In the genomic region with DNA sequence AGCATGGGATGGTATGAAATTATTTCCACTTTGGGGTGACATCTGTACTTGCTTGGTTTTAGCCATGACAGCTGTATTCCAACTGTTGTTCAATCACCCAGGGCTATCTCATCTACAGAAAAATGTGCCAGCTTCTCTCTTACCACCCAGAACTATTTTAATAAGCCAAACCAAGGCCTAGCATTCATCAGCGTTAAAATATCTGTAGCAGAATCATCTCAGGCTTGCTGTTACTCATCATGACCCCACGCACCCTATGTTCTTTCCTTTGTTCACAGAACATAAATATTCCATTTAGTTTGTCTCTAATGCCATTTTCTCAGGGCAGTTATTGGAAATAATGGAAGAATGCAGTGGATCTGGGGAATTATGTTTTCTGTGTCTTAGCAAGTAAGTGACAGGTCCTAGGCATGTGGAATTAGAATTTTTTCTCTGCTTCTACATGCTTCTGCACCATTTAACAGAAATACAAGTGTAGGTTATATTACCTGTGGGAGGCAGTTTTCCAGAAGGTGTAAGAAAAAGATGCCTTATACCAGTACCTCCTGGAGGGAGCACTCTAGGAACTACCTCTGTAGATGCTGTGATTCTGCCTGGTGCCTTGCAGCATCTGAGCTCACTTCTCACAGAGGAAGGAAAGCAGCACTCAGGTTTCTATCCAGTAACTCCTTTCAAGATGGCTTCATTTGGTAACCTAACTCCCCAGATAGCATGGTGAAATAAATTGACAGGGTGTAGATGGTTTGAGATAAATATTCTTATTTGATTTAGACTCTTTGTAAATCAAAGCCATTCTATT, we compare ENCODE assay signal across 13 cellular contexts. TPM values are rescaled to one million over a fixed set of nuclear protein-coding genes. Genes with fewer than 3 reads are reported as not detected.
DNase-seq lines count a peak whose midpoint lies in the region; ATAC-seq and TF ChIP-seq lines count a peak whose summit lies in the region.
"Had no signal": no experiment of that assay in that cellular context is flagged by ENCODE, and none has a peak within 500 bp of the region (broad histone marks: within the 10 kb centered on the region; RNA-seq: fewer than 3 reads in every experiment).

No MANE protein-coding gene starts in this region.

- no peak; the same call in 1 of the 2 replicates for ATAC-seq in HCT116
- no peak for ATAC-seq in HG02981 (IDR thresholded peaks at IDR 0.05; ENCODE audit: unreplicated experiment)

- H3K4me3 ChIP-seq in HCT116 (replicated peaks in 1 of 2; ENCODE audit: low read depth in 1 of 2, low read length in 2 of 2) (no peak overlapping the region), foreskin fibroblast (ENCODE audit: low read depth in 1 of 2, low read length in 2 of 2) (no peak overlapping the region), skeletal muscle cell (ENCODE audit: low read depth, low read length) (no peak overlapping the region)
- H3K4me3 ChIP-seq: skin epidermis, thyroid gland had no signal

- peak overlapping the region; percentile 2; the same call in 1 of the 2 replicates for H3K4me2 ChIP-seq in HCT116 (ENCODE audit: low read length)

- CTCF ChIA-PET in HCT116 (lab: Charles Lee): no interaction called here
- CTCF ChIA-PET in activated CD4-positive, alpha-beta memory T cell treated with anti-CD3 and anti-CD28 coated beads, Interleukin-2, amount 10 ng/mL, durations not matched to agents 7 days and 5 days (lab: Charles Lee): interaction anchor here (1.3 kb wide), 1 partner anchor 49 kb away, joined by 3 read pairs; no protein-coding TSS in a partner anchor

- no peaks in the 10 kb centered on the region for H3K9me3 Mint-ChIP-seq in activated CD4-positive, alpha-beta memory T cell treated with anti-CD3 and anti-CD28 coated beads, Interleukin-2, amount 10 ng/mL, durations not matched to agents 7 days and 5 days

- no peaks in the 10 kb centered on the region for H4K20me1 ChIP-seq in HCT116 (ENCODE audit: insufficient read depth)

- H3K9me2 ChIP-seq in HCT116 (ENCODE audit: insufficient read depth): no peaks in the 10 kb centered on the region

- H3K79me2 ChIP-seq in HCT116 (ENCODE audit: insufficient read depth, low read length): no peaks in the 10 kb centered on the region

- POLR2A ChIA-PET in HCT116 (lab: Charles Lee): no interaction called here
- POLR2A ChIA-PET in activated CD4-positive, alpha-beta memory T cell treated with anti-CD3 and anti-CD28 coated beads, Interleukin-2, amount 10 ng/mL, durations not matched to agents 7 days and 5 days (lab: Charles Lee): interaction anchor here (1.0 kb wide), 1 partner anchor 91 kb away, joined by 3 read pairs; a partner anchor contains a TSS

- H3K4me1 ChIP-seq in HCT116 (ENCODE audit: control insufficient read depth in 1 of 2, insufficient read depth in 2 of 2, low read length in 2 of 2): peaks cover 11 to 25% of the 10 kb centered on the region in 2 experiments
- H3K4me1 ChIP-seq: thyroid gland had no signal

- H3K36me3 ChIP-seq in HCT116 (ENCODE audit: control insufficient read depth in 1 of 2, insufficient read depth in 2 of 2, low read length in 2 of 2): no peaks in the 10 kb centered on the region
- H3K36me3 ChIP-seq: thyroid gland had no signal

- RAD21 ChIA-PET in HCT116 (lab: Charles Lee; ENCODE audit: low non-redundant PET in 1 of 2, low total read pairs in 2 of 2, uncharacterized antibody in 2 of 2, unreplicated experiment in 2 of 2): no interaction called here

- no peak overlapping the region for H3K4me3 Mint-ChIP-seq in activated CD4-positive, alpha-beta memory T cell treated with anti-CD3 and anti-CD28 coated beads, Interleukin-2, amount 10 ng/mL, durations not matched to agents 7 days and 5 days

- intact Hi-C loops in HCT116 (cut with micrococcal nuclease): no loop called here

- H3K27ac Mint-ChIP-seq in activated CD4-positive, alpha-beta memory T cell treated with anti-CD3 and anti-CD28 coated beads, Interleukin-2, amount 10 ng/mL, durations not matched to agents 7 days and 5 days: no peak overlapping the region

- H3K9me3 ChIP-seq in HCT116 (ENCODE audit: control insufficient read depth in 1 of 2, insufficient read depth in 1 of 2, low read depth in 1 of 2, low read length in 2 of 2): no peaks in the 10 kb centered on the region
- H3K9me3 ChIP-seq: thyroid gland had no signal

- DNase-seq in HCT116 (ENCODE audit: low read depth, low spot score): no peak
- DNase-seq in astrocyte of the hippocampus (ENCODE audit: low read depth, low spot score): peak; percentile 66
- peak; percentile 90 to 92 for DNase-seq in foreskin fibroblast
- DNase-seq in skeletal muscle cell (ENCODE audit: low read depth): peak; percentile 85
- DNase-seq in NCI-H1417 treated with DMSO at 0.1 percent for 48 hours (lab: John Stamatoyannopoulos, UW): no peak
- DNase-seq in activated CD4-positive, alpha-beta memory T cell treated with anti-CD3 and anti-CD28 coated beads, Interleukin-2, amount 10 ng/mL, durations not matched to agents 7 days and 5 days: no peak
- no peak for DNase-seq in NCI-H2081 treated with DMSO at 0.1 percent for 48 hours (lab: John Stamatoyannopoulos, UW)
- DNase-seq: activated CD8-positive, alpha-beta memory T cell treated with anti-CD3 and anti-CD28 coated beads, Interleukin-2, amount 50 U/mL, for 48 hours; NCI-H1417; thyroid gland had no signal

- no peaks in the 10 kb centered on the region for H3K4me1 Mint-ChIP-seq in activated CD4-positive, alpha-beta memory T cell treated with anti-CD3 and anti-CD28 coated beads, Interleukin-2, amount 10 ng/mL, durations not matched to agents 7 days and 5 days

- no peak for TF ChIP-seq RAD21 in HCT116 (IDR thresholded peaks at IDR 0.05; ENCODE audit: low read depth)

- no peak for TF ChIP-seq POLR2A in HCT116 (IDR thresholded peaks at IDR 0.05; ENCODE audit: borderline replicate concordance, extremely low read depth, insufficient read depth, insufficient read length)

- no peak overlapping the region for H3K27ac ChIP-seq in HCT116 (ENCODE audit: low read depth, low read length)
- H3K27ac ChIP-seq: thyroid gland, VCaP had no signal

- H3K27me3 Mint-ChIP-seq in activated CD4-positive, alpha-beta memory T cell treated with anti-CD3 and anti-CD28 coated beads, Interleukin-2, amount 10 ng/mL, durations not matched to agents 7 days and 5 days: peaks cover 12% of the 10 kb centered on the region

- H3K36me3 Mint-ChIP-seq in activated CD4-positive, alpha-beta memory T cell treated with anti-CD3 and anti-CD28 coated beads, Interleukin-2, amount 10 ng/mL, durations not matched to agents 7 days and 5 days (ENCODE audit: low read depth): no peaks in the 10 kb centered on the region

- H2AFZ ChIP-seq in HCT116 (ENCODE audit: low read depth, low read length, poor library complexity, severe bottlenecking): peak overlapping the region; percentile 24

- H3K27me3 ChIP-seq in HCT116 (ENCODE audit: insufficient read depth, low read length): no peaks in the 10 kb centered on the region
- H3K27me3 ChIP-seq: thyroid gland had no signal

- no peak overlapping the region for H3K9ac ChIP-seq in HCT116 (ENCODE audit: low read length)

- BruUV-seq in HCT116 (replicated peaks; lab: Mats Ljungman, UMichigan): no TSS peak

- TF ChIP-seq CTCF in HCT116 (IDR thresholded peaks at IDR 0.05 in 2 of 3, conservative IDR thresholded peaks at IDR 0.05 in 1 of 3; ENCODE audit: borderline replicate concordance in 1 of 3, insufficient read depth in 1 of 3, low read depth in 2 of 3, low read length in 2 of 3) (no peak), foreskin fibroblast (IDR thresholded peaks at IDR 0.05; ENCODE audit: low read depth, low read length) (no peak)

TF ChIP-seq in HCT116, 20 proteins besides CTCF, POLR2A, EP300 and RAD21:
- TF ChIP-seq CBX3 (IDR thresholded peaks at IDR 0.05; ENCODE audit: low read depth): no peak
- TF ChIP-seq TCF7L2 (IDR thresholded peaks at IDR 0.05; ENCODE audit: borderline replicate concordance, extremely low read depth, insufficient read depth, insufficient read length): no peak
- no peak for TF ChIP-seq SRF (IDR thresholded peaks at IDR 0.05; ENCODE audit: low read depth)
- no peak for TF ChIP-seq ELF1 (IDR thresholded peaks at IDR 0.05; ENCODE audit: borderline replicate concordance, low read depth)
- TF ChIP-seq SP1 (IDR thresholded peaks at IDR 0.05; ENCODE audit: low read depth): no peak

RNA-seq across cellular contexts. Expression of a gene that starts 50.1 kb away (rescaled TPM):
- 0.07 TPM for total RNA-seq in HCT116 (2021; ENCODE audit: unreplicated experiment)
- 0.01 TPM in 1 of 2 replicates, not detected in the other for polyA plus RNA-seq in HCT116 (2012)
- under 1 TPM; 0.10 to 0.15 TPM for total RNA-seq in activated CD4-positive, alpha-beta memory T cell treated with anti-CD3 and anti-CD28 coated beads, Interleukin-2, amount 10 ng/mL, durations not matched to agents 7 days and 5 days

Comparison
In these comparisons a context has a peak if more than half of its experiments do, and no peak if none do; other contexts are left out.
1. DNase-seq: peak in astrocyte of the hippocampus (single experiment), foreskin fibroblast (2 of 2) and skeletal muscle cell (single experiment); none in HCT116 (single experiment), NCI-H1417 treated with DMSO at 0.1 percent for 48 hours (single experiment), activated CD4-positive, alpha-beta memory T cell treated with anti-CD3 and anti-CD28 coated beads, Interleukin-2, amount 10 ng/mL, durations not matched to agents 7 days and 5 days (single experiment) and NCI-H2081 treated with DMSO at 0.1 percent for 48 hours (single experiment).